In the genomic region with DNA sequence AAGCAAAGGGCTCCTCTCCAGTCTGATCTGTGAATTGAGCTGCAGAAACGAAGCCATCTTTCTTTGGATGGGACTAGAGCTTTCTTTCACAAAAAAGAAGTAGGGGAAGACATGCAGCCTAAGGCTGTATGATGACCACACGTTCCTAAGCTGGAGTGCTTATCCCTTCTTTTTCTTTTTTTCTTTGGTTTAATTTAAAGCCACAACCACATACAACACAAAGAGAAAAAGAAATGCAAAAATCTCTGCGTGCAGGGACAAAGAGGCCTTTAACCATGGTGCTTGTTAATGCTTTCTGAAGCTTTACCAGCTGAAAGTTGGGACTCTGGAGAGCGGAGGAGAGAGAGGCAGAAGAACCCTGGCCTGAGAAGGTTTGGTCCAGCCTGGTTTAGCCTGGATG, we compare ENCODE assay signal across 15 cellular contexts.
DNase-seq lines count a peak whose midpoint lies in the region; ATAC-seq, FAIRE-seq and TF ChIP-seq lines count a peak whose summit lies in the region.
"Had no signal": no experiment of that assay in that cellular context is flagged by ENCODE, and none has a peak within 500 bp of the region (broad histone marks: within the 10 kb centered on the region; RNA-seq: fewer than 3 reads in every experiment).

No MANE protein-coding gene starts in this region.

- intact Hi-C loops in CD14-positive monocyte (cut with micrococcal nuclease) = no loop called here

- H3K9me3 Mint-ChIP-seq in CD14-positive monocyte (no peaks in the 10 kb centered on the region), nephron progenitor cell (no peaks in the 10 kb centered on the region)
- H3K9me3 Mint-ChIP-seq in central memory CD8-positive, alpha-beta T cell = no peaks in the 10 kb centered on the region
- H3K9me3 Mint-ChIP-seq: CD4-positive, alpha-beta T cell had no signal

- H3K4me3 Mint-ChIP-seq in CD14-positive monocyte (no peak overlapping the region), nephron progenitor cell (peak overlapping the region; percentile 14)
- no peak overlapping the region for H3K4me3 Mint-ChIP-seq in central memory CD8-positive, alpha-beta T cell
- H3K4me3 Mint-ChIP-seq: CD4-positive, alpha-beta T cell had no signal

- no peak for FAIRE-seq in small intestine (lab: Jason Lieb, UNC)
- FAIRE-seq: H54 had no signal

- H3K27ac ChIP-seq in C4-2B = 0 out of 2 replicates have a peak overlapping the region, but pooled peaks have one; percentile 3
- H3K27ac ChIP-seq in small intestine (ENCODE audit: low read depth in 1 of 2, low read length in 1 of 2) = no peak overlapping the region
- H3K27ac ChIP-seq: KMS-11, PC-9 had no signal

- ATAC-seq in central memory CD8-positive, alpha-beta T cell (replicated peaks; ENCODE audit: extremely low read depth, poor library complexity, severe bottlenecking) = no peak
- ATAC-seq in GM19463 (IDR thresholded peaks at IDR 0.05; ENCODE audit: unreplicated experiment) = no peak

- H3K9me3 ChIP-seq in small intestine (ENCODE audit: control insufficient read depth, low read depth) = no peaks in the 10 kb centered on the region

- H3K27me3 Mint-ChIP-seq in CD14-positive monocyte (ENCODE audit: low read depth in 3 of 3) (no peaks in the 10 kb centered on the region), nephron progenitor cell (ENCODE audit: low read depth, poor library complexity) (peaks cover 4% of the 10 kb centered on the region)
- H3K27me3 Mint-ChIP-seq in central memory CD8-positive, alpha-beta T cell = no peaks in the 10 kb centered on the region
- H3K27me3 Mint-ChIP-seq: CD4-positive, alpha-beta T cell had no signal

- peaks cover 3 to 22% of the 10 kb centered on the region in 2 donors for H3K36me3 ChIP-seq in small intestine (ENCODE audit: control insufficient read depth in 2 of 2, insufficient read depth in 2 of 2, low read length in 2 of 2)

- no peak for TF ChIP-seq CTCF in C4-2B (conservative IDR thresholded peaks at IDR 0.05)
- TF ChIP-seq CTCF in CD14-positive monocyte (IDR thresholded peaks at IDR 0.05) = no peak
- TF ChIP-seq CTCF in nephron progenitor cell (IDR thresholded peaks at IDR 0.05) = no peak

- peak overlapping the region in 4 of 7 donors; percentile 63 to 80 (median 72) for H3K27ac Mint-ChIP-seq in CD14-positive monocyte
- H3K27ac Mint-ChIP-seq in central memory CD8-positive, alpha-beta T cell (ENCODE audit: low read depth) = peak overlapping the region; percentile 8
- peak overlapping the region; percentile 95 for H3K27ac Mint-ChIP-seq in nephron progenitor cell

- H3K4me1 ChIP-seq in small intestine (ENCODE audit: control insufficient read depth in 2 of 2, insufficient read depth in 1 of 2, low read depth in 1 of 2, low read length in 1 of 2) = peaks cover 0 to under 1% of the 10 kb centered on the region in 2 donors

- H3K36me3 Mint-ChIP-seq in CD14-positive monocyte (peaks cover 75 to 79% of the 10 kb centered on the region in 2 donors), nephron progenitor cell (ENCODE audit: low read depth) (peaks cover 91% of the 10 kb centered on the region)
- peaks cover 81% of the 10 kb centered on the region for H3K36me3 Mint-ChIP-seq in central memory CD8-positive, alpha-beta T cell (ENCODE audit: insufficient read depth)

- 77 to 85% (median 84%) methylated on average over 4 of the region's 4 CpGs for WGBS in small intestine, 3 donors

- H3K27me3 ChIP-seq in small intestine (ENCODE audit: control insufficient read depth in 2 of 2, insufficient read depth in 2 of 2, low read length in 2 of 2) = no peaks in the 10 kb centered on the region

- H3K4me1 Mint-ChIP-seq in CD14-positive monocyte (no peaks in the 10 kb centered on the region), nephron progenitor cell (peaks cover 14% of the 10 kb centered on the region)
- peaks cover 45% of the 10 kb centered on the region for H3K4me1 Mint-ChIP-seq in central memory CD8-positive, alpha-beta T cell

- no peak overlapping the region for H3K4me3 ChIP-seq in small intestine (ENCODE audit: low read depth in 1 of 2, low read length in 2 of 2)
- H3K4me3 ChIP-seq: PC-9 had no signal

- no peak for DNase-seq in CD14-positive monocyte (ENCODE audit: low spot score)
- DNase-seq in central memory CD8-positive, alpha-beta T cell (ENCODE audit: low spot score in 2 of 2) = no peak
- no peak for DNase-seq in nephron progenitor cell
- no peak for DNase-seq in stimulated activated CD4-positive, alpha-beta T cell treated with anti-CD3 and anti-CD28 coated beads, Interleukin-2, amount 100 ng/mL, for 48 hours
- DNase-seq in small intestine = no peak
- DNase-seq: CD4-positive, alpha-beta T cell; NCI-H1048; NCI-H1436 treated with DMSO at 0.1 percent for 48 hours; NCI-H2081; NCI-H774; PC-9 had no signal

Comparison
In these comparisons a context has a peak if more than half of its experiments do, and no peak if none do; other contexts are left out.
1. H3K27ac Mint-ChIP-seq: peak in every context shown above with its lines; median percentile 95 in nephron progenitor cell; 72 in CD14-positive monocyte; 8 in central memory CD8-positive, alpha-beta T cell.